Comparison of ENCODE assay signal across 15 cellular contexts in the genomic region with DNA sequence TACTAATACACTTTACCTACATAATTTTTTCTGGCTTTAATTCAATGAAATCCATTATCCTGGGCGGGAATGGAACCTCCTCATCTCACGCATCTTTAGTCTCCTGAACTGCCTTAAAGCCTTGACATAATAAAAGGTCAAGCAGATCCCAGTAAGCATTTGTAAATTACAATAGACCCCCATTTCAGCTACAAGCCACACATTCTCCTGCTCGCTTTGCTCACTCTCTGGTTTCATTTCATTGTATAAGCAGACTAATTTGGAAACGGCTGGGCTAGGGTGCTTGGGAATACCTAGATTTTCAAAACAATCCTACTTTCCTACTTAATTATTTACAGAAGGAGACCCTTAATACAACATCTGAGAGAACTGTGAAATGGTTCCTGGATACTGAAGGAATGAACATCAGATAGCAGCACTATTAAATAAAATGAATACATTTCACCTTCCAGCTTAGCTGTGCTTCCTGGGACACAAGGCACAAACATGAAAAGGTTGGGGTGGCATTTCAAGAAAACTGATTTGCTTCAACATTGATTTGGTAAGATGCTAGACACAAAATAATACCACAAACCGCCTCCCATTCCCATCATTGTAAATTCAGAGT. TPM values are rescaled to one million over a fixed set of nuclear protein-coding genes. Genes with fewer than 3 reads are reported as not detected.
DNase-seq lines count a peak whose midpoint lies in the region; ATAC-seq and TF ChIP-seq lines count a peak whose summit lies in the region.
"Had no signal": no experiment of that assay in that cellular context is flagged by ENCODE, and none has a peak within 500 bp of the region (broad histone marks: within the 10 kb centered on the region; RNA-seq: fewer than 3 reads in every experiment).

No MANE protein-coding gene starts in this region.

- H3K9me3 ChIP-seq in Karpas-422 (ENCODE audit: low read length) (peaks cover 7% of the 10 kb centered on the region; the same call in 1 of the 2 replicates), neural cell (ENCODE audit: low read length) (no peaks in the 10 kb centered on the region)
- H3K9me3 ChIP-seq: A549, uterus had no signal

- no peak for TF ChIP-seq EP300 in neural cell (conservative IDR thresholded peaks at IDR 0.05; ENCODE audit: poor library complexity, severe bottlenecking)

- no peaks in the 10 kb centered on the region for H3F3A ChIP-seq in neural cell (ENCODE audit: insufficient read depth, low read length, poor library complexity, severe bottlenecking)

- H3K79me2 ChIP-seq in Karpas-422 (ENCODE audit: low read length) (peaks cover 63% of the 10 kb centered on the region), neural cell (replicated peaks; ENCODE audit: insufficient read depth, low read length) (peaks cover 60% of the 10 kb centered on the region)

- no peaks in the 10 kb centered on the region for H3K27me3 ChIP-seq in Karpas-422 (ENCODE audit: low read length)
- H3K27me3 ChIP-seq in neural cell (ENCODE audit: insufficient read depth, low read depth, low read length): no peaks in the 10 kb centered on the region
- H3K27me3 ChIP-seq: uterus had no signal

- H2AFZ ChIP-seq in Karpas-422 (ENCODE audit: low read length) (no peak overlapping the region), neural cell (ENCODE audit: low read depth, low read length) (no peak overlapping the region)

- no peak for TF ChIP-seq CTCF in neural cell (IDR thresholded peaks at IDR 0.05; ENCODE audit: poor library complexity, severe bottlenecking)

- H3K4me2 ChIP-seq in Karpas-422 (ENCODE audit: low read depth, low read length, poor library complexity, severe bottlenecking): peak overlapping the region; percentile 89
- peak overlapping the region; percentile 91 for H3K4me2 ChIP-seq in neural cell (ENCODE audit: low read length)
- H3K4me2 ChIP-seq: A549 had no signal

- DNase-seq in NCI-H524 (lab: John Stamatoyannopoulos, UW) (peak; percentile 7 to 37), NCI-H524 treated with DMSO at 0.1 percent for 48 hours (lab: John Stamatoyannopoulos, UW) (no peak), Karpas-422 (peak; percentile 59), caudate nucleus (lab: John Stamatoyannopoulos, UW) (peak in 2 of 61 donors; percentile 4 to 14), pons (ENCODE audit: low spot score) (no peak)
- DNase-seq in effector CD8-positive, alpha-beta T cell (lab: John Stamatoyannopoulos, UW): no peak
- DNase-seq: mammary epithelial cell, NCI-H774, uterus had no signal

- TF ChIP-seq RAD21 in neural cell (conservative IDR thresholded peaks at IDR 0.05): peak; percentile 6

- H3K4me3 ChIP-seq in Karpas-422 (ENCODE audit: low read length) (peak overlapping the region; percentile 82), neural cell (ENCODE audit: low read length) (peak overlapping the region; percentile 75)
- H3K4me3 ChIP-seq: A549, K562, uterus had no signal

- H3K27ac ChIP-seq in Karpas-422 (ENCODE audit: low read length) (peak overlapping the region; percentile 96), caudate nucleus (ENCODE audit: low read depth, low read length) (peak overlapping the region; percentile 77), neural cell (ENCODE audit: low read length) (peak overlapping the region; percentile 99)
- H3K27ac ChIP-seq: A549 had no signal

- peak overlapping the region; percentile 86 for H3K9ac ChIP-seq in Karpas-422 (ENCODE audit: low read length)
- peak overlapping the region; percentile 93 for H3K9ac ChIP-seq in neural cell (ENCODE audit: low read length)

- H4K20me1 ChIP-seq in Karpas-422 (ENCODE audit: insufficient read depth, low read depth, low read length): no peaks in the 10 kb centered on the region; the same call in 1 of the 2 replicates
- H4K20me1 ChIP-seq in neural cell (ENCODE audit: insufficient read depth): peaks cover 4% of the 10 kb centered on the region

- H3K4me1 ChIP-seq in Karpas-422 (ENCODE audit: low read length): peaks cover 34% of the 10 kb centered on the region
- H3K4me1 ChIP-seq: A549, uterus had no signal

- H3K9me2 ChIP-seq in Karpas-422 (replicated peaks; ENCODE audit: insufficient read depth, low read length): no peaks in the 10 kb centered on the region
- H3K9me2 ChIP-seq in neural cell (ENCODE audit: insufficient read depth, low read length): no peaks in the 10 kb centered on the region

- H3K36me3 ChIP-seq in Karpas-422 (ENCODE audit: insufficient read depth, low read length) (peaks cover 25% of the 10 kb centered on the region), neural cell (ENCODE audit: insufficient read depth, low read length) (no peaks in the 10 kb centered on the region)
- H3K36me3 ChIP-seq: uterus had no signal

- ATAC-seq in HG02938 (IDR thresholded peaks at IDR 0.05; ENCODE audit: unreplicated experiment): no peak
- ATAC-seq: A549, K562 had no signal

TF ChIP-seq in neural cell, 6 proteins besides CTCF, POLR2A, EP300 and RAD21:
- TF ChIP-seq EZH2 (IDR thresholded peaks at IDR 0.05; ENCODE audit: borderline replicate concordance, insufficient read depth, low read length, poor library complexity, severe bottlenecking) (no peak), TAF1 (IDR thresholded peaks at IDR 0.05; ENCODE audit: low read depth) (no peak), MXI1 (conservative IDR thresholded peaks at IDR 0.05; ENCODE audit: poor library complexity, severe bottlenecking) (no peak), POLR2AphosphoS5 (IDR thresholded peaks at IDR 0.05) (no peak), SMC3 (conservative IDR thresholded peaks at IDR 0.05; ENCODE audit: poor library complexity) (peak; percentile 24)
- TF ChIP-seq, protein P1, sequence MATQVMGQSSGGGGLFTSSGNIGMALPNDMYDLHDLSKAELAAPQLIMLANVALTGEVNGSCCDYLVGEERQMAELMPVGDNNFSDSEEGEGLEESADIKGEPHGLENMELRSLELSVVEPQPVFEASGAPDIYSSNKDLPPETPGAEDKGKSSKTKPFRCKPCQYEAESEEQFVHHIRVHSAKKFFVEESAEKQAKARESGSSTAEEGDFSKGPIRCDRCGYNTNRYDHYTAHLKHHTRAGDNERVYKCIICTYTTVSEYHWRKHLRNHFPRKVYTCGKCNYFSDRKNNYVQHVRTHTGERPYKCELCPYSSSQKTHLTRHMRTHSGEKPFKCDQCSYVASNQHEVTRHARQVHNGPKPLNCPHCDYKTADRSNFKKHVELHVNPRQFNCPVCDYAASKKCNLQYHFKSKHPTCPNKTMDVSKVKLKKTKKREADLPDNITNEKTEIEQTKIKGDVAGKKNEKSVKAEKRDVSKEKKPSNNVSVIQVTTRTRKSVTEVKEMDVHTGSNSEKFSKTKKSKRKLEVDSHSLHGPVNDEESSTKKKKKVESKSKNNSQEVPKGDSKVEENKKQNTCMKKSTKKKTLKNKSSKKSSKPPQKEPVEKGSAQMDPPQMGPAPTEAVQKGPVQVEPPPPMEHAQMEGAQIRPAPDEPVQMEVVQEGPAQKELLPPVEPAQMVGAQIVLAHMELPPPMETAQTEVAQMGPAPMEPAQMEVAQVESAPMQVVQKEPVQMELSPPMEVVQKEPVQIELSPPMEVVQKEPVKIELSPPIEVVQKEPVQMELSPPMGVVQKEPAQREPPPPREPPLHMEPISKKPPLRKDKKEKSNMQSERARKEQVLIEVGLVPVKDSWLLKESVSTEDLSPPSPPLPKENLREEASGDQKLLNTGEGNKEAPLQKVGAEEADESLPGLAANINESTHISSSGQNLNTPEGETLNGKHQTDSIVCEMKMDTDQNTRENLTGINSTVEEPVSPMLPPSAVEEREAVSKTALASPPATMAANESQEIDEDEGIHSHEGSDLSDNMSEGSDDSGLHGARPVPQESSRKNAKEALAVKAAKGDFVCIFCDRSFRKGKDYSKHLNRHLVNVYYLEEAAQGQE (IDR thresholded peaks at IDR 0.05; ENCODE audit: borderline replicate concordance): no peak

RNA-seq across cellular contexts. Expression of a gene that starts 1.5 kb away (rescaled TPM):
- total RNA-seq in Karpas-422 (2014; rRNA removed; shearing (Covaris generic); ENCODE audit: low replicate concordance): 39.5 and 58.7 TPM in 2 replicates
- polyA plus RNA-seq in neural cell: 44.0 and 46.3 TPM in 2 replicates
- 117 and 171 TPM in 2 replicates for polyA minus RNA-seq in neural cell
- total RNA-seq: K562 had no signal
- polyA plus RNA-seq: K562 had no signal

RNA-seq across cellular contexts. Expression of a gene that starts 50.4 kb away (rescaled TPM):
- total RNA-seq in Karpas-422 (2014; rRNA removed; shearing (Covaris generic); ENCODE audit: low replicate concordance): not detected in 2 replicates
- not detected in 2 replicates for polyA plus RNA-seq in neural cell
- not detected in 2 replicates for polyA minus RNA-seq in neural cell
- total RNA-seq: frontal cortex; mammary epithelial cell; T-helper 2 cell treated with Interferon-gamma antibody and Interleukin-4, amounts not matched to agents 100 ng/mL and 5 ng/mL, for 36 hours; uterus had no signal
- polyA plus RNA-seq: mammary epithelial cell had no signal

Comparison
In these comparisons a context has a peak if more than half of its experiments do, and no peak if none do; other contexts are left out.
1. DNase-seq: peak in NCI-H524 (2 of 2) and Karpas-422 (single experiment); none in NCI-H524 treated with DMSO at 0.1 percent for 48 hours (single experiment), pons (single experiment) and effector CD8-positive, alpha-beta T cell (single experiment).
2. Peak in every context shown above with its lines, with median percentiles within 50 percentile points of each other: H3K27ac ChIP-seq.